Comparison of ENCODE assay signal across 1 cellular context in the genomic region with DNA sequence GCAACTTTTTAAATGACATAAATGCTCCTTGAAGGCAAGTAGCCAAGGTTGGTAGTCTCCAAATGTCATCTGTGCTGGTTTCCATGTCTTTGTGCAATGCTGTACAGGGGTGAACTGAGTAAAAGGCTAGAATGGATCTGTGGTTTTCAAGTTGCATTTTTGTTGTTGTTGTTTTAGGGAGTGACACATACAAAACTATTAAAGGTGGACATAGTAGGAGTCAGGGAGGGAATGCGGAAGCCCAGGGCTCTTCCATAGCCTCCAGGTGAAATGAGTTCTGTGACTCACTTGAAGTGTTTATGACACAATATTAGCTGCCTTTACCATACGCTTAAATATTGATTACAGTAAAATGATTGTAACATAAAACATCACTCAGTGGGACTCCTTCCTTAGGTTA.
TF ChIP-seq lines count a peak whose summit lies in the region.

No MANE protein-coding gene starts in this region.

TF ChIP-seq in A549, 52 proteins besides CTCF, POLR2A, EP300 and RAD21 (continued from another document):
- TF ChIP-seq, protein P1, sequence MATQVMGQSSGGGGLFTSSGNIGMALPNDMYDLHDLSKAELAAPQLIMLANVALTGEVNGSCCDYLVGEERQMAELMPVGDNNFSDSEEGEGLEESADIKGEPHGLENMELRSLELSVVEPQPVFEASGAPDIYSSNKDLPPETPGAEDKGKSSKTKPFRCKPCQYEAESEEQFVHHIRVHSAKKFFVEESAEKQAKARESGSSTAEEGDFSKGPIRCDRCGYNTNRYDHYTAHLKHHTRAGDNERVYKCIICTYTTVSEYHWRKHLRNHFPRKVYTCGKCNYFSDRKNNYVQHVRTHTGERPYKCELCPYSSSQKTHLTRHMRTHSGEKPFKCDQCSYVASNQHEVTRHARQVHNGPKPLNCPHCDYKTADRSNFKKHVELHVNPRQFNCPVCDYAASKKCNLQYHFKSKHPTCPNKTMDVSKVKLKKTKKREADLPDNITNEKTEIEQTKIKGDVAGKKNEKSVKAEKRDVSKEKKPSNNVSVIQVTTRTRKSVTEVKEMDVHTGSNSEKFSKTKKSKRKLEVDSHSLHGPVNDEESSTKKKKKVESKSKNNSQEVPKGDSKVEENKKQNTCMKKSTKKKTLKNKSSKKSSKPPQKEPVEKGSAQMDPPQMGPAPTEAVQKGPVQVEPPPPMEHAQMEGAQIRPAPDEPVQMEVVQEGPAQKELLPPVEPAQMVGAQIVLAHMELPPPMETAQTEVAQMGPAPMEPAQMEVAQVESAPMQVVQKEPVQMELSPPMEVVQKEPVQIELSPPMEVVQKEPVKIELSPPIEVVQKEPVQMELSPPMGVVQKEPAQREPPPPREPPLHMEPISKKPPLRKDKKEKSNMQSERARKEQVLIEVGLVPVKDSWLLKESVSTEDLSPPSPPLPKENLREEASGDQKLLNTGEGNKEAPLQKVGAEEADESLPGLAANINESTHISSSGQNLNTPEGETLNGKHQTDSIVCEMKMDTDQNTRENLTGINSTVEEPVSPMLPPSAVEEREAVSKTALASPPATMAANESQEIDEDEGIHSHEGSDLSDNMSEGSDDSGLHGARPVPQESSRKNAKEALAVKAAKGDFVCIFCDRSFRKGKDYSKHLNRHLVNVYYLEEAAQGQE (IDR thresholded peaks at IDR 0.05) = no peak
- TF ChIP-seq FOSB (CRISPR knock-in tag; IDR thresholded peaks at IDR 0.05) = no peak
- TF ChIP-seq CBX8 (IDR thresholded peaks at IDR 0.05) = no peak
- TF ChIP-seq KDM1A (IDR thresholded peaks at IDR 0.05; ENCODE audit: low read depth) = no peak
- TF ChIP-seq ZNF302 (CRISPR knock-in tag; IDR thresholded peaks at IDR 0.05) = no peak
- no peak for TF ChIP-seq HOXA7 (CRISPR knock-in tag; IDR thresholded peaks at IDR 0.05)
- TF ChIP-seq, protein P2, sequence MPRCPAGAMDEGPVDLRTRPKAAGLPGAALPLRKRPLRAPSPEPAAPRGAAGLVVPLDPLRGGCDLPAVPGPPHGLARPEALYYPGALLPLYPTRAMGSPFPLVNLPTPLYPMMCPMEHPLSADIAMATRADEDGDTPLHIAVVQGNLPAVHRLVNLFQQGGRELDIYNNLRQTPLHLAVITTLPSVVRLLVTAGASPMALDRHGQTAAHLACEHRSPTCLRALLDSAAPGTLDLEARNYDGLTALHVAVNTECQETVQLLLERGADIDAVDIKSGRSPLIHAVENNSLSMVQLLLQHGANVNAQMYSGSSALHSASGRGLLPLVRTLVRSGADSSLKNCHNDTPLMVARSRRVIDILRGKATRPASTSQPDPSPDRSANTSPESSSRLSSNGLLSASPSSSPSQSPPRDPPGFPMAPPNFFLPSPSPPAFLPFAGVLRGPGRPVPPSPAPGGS (IDR thresholded peaks at IDR 0.05) = no peak
- no peak for TF ChIP-seq BHLHE40 (IDR thresholded peaks at IDR 0.05; ENCODE audit: low read depth, low read length)
- no peak for TF ChIP-seq MAZ (IDR thresholded peaks at IDR 0.05; ENCODE audit: borderline replicate concordance, low read depth, low read length)
